In genomic region chr4:91630764-91631163, GRCh38 we compare ENCODE assay signal across 39 cellular contexts.
"Had no signal": no experiment of that assay in that cellular context is flagged by ENCODE, and none has a peak within 500 bp of the region (broad histone marks: within the 10 kb centered on the region; RNA-seq: fewer than 3 reads in every experiment).

No MANE protein-coding gene starts in this region.

- H3K36me3 ChIP-seq: adrenal gland, ascending aorta, brain microvascular endothelial cell, breast epithelium, cardiac muscle cell had no signal

- H3K4me3 Mint-ChIP-seq: activated naive CD4-positive, alpha-beta T cell treated with anti-CD3 and anti-CD28 coated beads for 36 hours; activated naive CD4-positive, alpha-beta T cell treated with anti-CD3 and anti-CD28 coated beads, Interleukin-2, amount 10 ng/mL, durations not matched to agents 7 days and 5 days; activated naive CD4-positive, alpha-beta T cell treated with anti-CD3 and anti-CD28 coated beads, Interleukin-2, amount 50 U/mL, for 24 hours; activated naive CD8-positive, alpha-beta T cell; activated naive CD8-positive, alpha-beta T cell treated with anti-CD3 and anti-CD28 coated beads for 36 hours; activated naive CD8-positive, alpha-beta T cell treated with anti-CD3 and anti-CD28 coated beads, Interleukin-2, amount 10 ng/mL, durations not matched to agents 7 days and 5 days; activated naive CD8-positive, alpha-beta T cell treated with anti-CD3 and anti-CD28 coated beads, Interleukin-2, amount 50 U/mL, for 24 hours; activated T-cell treated with anti-CD3 and anti-CD28 coated beads, Interleukin-2, amount 50 U/mL, for 24 hours; activated T-cell treated with anti-CD3 and anti-CD28 coated beads, Interleukin-2, amount 50 U/mL, for 4 hours; activated T-cell treated with anti-CD3 and anti-CD28 coated beads, Interleukin-2, amount 50 U/mL, for 72 hours; activated T-helper 1 cell treated with anti-CD3 and anti-CD28 coated beads, Interleukin-12 subunit alpha, Interleukin-12 subunit beta, Interleukin-2, Interleukin-4 antibody, amounts not matched to agents 30 ng/mL and 10 ng/mL and 1 ng/mL, durations not matched to agents 14 hours and 24 hours and 36 hours; activated T-helper 17 cell treated with anti-CD3 and anti-CD28 coated beads, Interleukin-2, amount 50 U/mL, for 72 hours; brain; central memory CD8-positive, alpha-beta T cell had no signal

- H3K27ac ChIP-seq: adrenal gland, ascending aorta, body of pancreas, brain microvascular endothelial cell, breast epithelium, cardiac muscle cell had no signal

- H3K27me3 Mint-ChIP-seq: activated naive CD4-positive, alpha-beta T cell treated with anti-CD3 and anti-CD28 coated beads, Interleukin-2, amount 10 ng/mL, durations not matched to agents 7 days and 5 days; activated naive CD4-positive, alpha-beta T cell treated with anti-CD3 and anti-CD28 coated beads, Interleukin-2, amount 50 U/mL, for 24 hours; activated naive CD8-positive, alpha-beta T cell; activated naive CD8-positive, alpha-beta T cell treated with anti-CD3 and anti-CD28 coated beads for 36 hours; activated naive CD8-positive, alpha-beta T cell treated with anti-CD3 and anti-CD28 coated beads, Interleukin-2, amount 10 ng/mL, durations not matched to agents 7 days and 5 days; activated naive CD8-positive, alpha-beta T cell treated with anti-CD3 and anti-CD28 coated beads, Interleukin-2, amount 50 U/mL, for 24 hours; activated T-cell treated with anti-CD3 and anti-CD28 coated beads, Interleukin-2, amount 50 U/mL, for 24 hours; activated T-helper 17 cell treated with anti-CD3 and anti-CD28 coated beads, Interleukin-2, amount 50 U/mL, for 72 hours; brain; central memory CD8-positive, alpha-beta T cell had no signal

- DNase-seq: activated effector memory CD4-positive, alpha-beta T cell treated with anti-CD3 and anti-CD28 coated beads, Interleukin-2, amount 50 U/mL, for 16 hours; activated effector memory CD4-positive, alpha-beta T cell treated with Interleukin-2 at 50 U/mL for 16 hours; activated gamma-delta T cell; activated gamma-delta T cell treated with Interleukin-2 at 50 U/mL for 16 hours; activated naive CD4-positive, alpha-beta T cell; activated naive CD4-positive, alpha-beta T cell treated with anti-CD3 and anti-CD28 coated beads for 36 hours; activated naive CD4-positive, alpha-beta T cell treated with anti-CD3 and anti-CD28 coated beads, Interleukin-2, amount 10 ng/mL, durations not matched to agents 7 days and 5 days; activated naive CD4-positive, alpha-beta T cell treated with anti-CD3 and anti-CD28 coated beads, Interleukin-2, amount 50 U/mL, for 16 hours; activated naive CD4-positive, alpha-beta T cell treated with Interleukin-2 at 50 U/mL for 16 hours; activated naive CD8-positive, alpha-beta T cell treated with anti-CD3 and anti-CD28 coated beads for 36 hours; activated naive CD8-positive, alpha-beta T cell treated with anti-CD3 and anti-CD28 coated beads, Interleukin-2, amount 10 ng/mL, durations not matched to agents 7 days and 5 days; activated naive CD8-positive, alpha-beta T cell treated with anti-CD3 and anti-CD28 coated beads, Interleukin-2, amount 50 U/mL, for 24 hours; activated T-cell treated with anti-CD3 and anti-CD28 coated beads, Interleukin-2, amount 50 U/mL, for 24 hours; activated T-cell treated with anti-CD3 and anti-CD28 coated beads, Interleukin-2, amount 50 U/mL, for 4 hours; activated T-cell treated with anti-CD3 and anti-CD28 coated beads, Interleukin-2, amount 50 U/mL, for 48 hours; activated T-cell treated with anti-CD3 and anti-CD28 coated beads, Interleukin-2, amount 50 U/mL, for 72 hours; adrenal gland; amniotic stem cell; amygdala; anterior cingulate cortex; aorta; body of pancreas; brain microvascular endothelial cell; caudate nucleus; central memory CD4-positive, alpha-beta T cell; cerebellar nuclear complex had no signal

- H3K4me1 ChIP-seq: adrenal gland, ascending aorta, body of pancreas, breast epithelium had no signal

- H3K36me3 Mint-ChIP-seq: activated naive CD4-positive, alpha-beta T cell treated with anti-CD3 and anti-CD28 coated beads, Interleukin-2, amount 10 ng/mL, durations not matched to agents 7 days and 5 days; activated naive CD4-positive, alpha-beta T cell treated with anti-CD3 and anti-CD28 coated beads, Interleukin-2, amount 50 U/mL, for 24 hours; activated naive CD8-positive, alpha-beta T cell; activated naive CD8-positive, alpha-beta T cell treated with anti-CD3 and anti-CD28 coated beads, Interleukin-2, amount 10 ng/mL, durations not matched to agents 7 days and 5 days; brain had no signal

- FAIRE-seq: astrocyte, bronchial epithelial cell had no signal

- H3K4me3 ChIP-seq: adrenal gland, ascending aorta, body of pancreas, breast epithelium, cardiac muscle cell had no signal

- H3K9me3 ChIP-seq: adrenal gland, ascending aorta, body of pancreas had no signal

- H3K4me1 Mint-ChIP-seq: activated naive CD4-positive, alpha-beta T cell treated with anti-CD3 and anti-CD28 coated beads, Interleukin-2, amount 10 ng/mL, durations not matched to agents 7 days and 5 days; activated naive CD4-positive, alpha-beta T cell treated with anti-CD3 and anti-CD28 coated beads, Interleukin-2, amount 50 U/mL, for 24 hours; activated naive CD8-positive, alpha-beta T cell treated with anti-CD3 and anti-CD28 coated beads for 36 hours; activated naive CD8-positive, alpha-beta T cell treated with anti-CD3 and anti-CD28 coated beads, Interleukin-2, amount 10 ng/mL, durations not matched to agents 7 days and 5 days; activated naive CD8-positive, alpha-beta T cell treated with anti-CD3 and anti-CD28 coated beads, Interleukin-2, amount 50 U/mL, for 24 hours; activated T-helper 17 cell treated with anti-CD3 and anti-CD28 coated beads, Interleukin-2, amount 50 U/mL, for 72 hours; brain; central memory CD8-positive, alpha-beta T cell had no signal

- ATAC-seq: activated naive CD4-positive, alpha-beta T cell treated with anti-CD3 and anti-CD28 coated beads, Interleukin-2, amount 50 U/mL, for 72 hours; activated naive CD8-positive, alpha-beta T cell treated with anti-CD3 and anti-CD28 coated beads, Interleukin-2, amount 50 U/mL, for 24 hours; activated T-cell treated with anti-CD3 and anti-CD28 coated beads, Interleukin-2, amount 50 U/mL, for 4 hours; activated T-cell treated with anti-CD3 and anti-CD28 coated beads, Interleukin-2, amount 50 U/mL, for 72 hours; activated T-helper 17 cell treated with anti-CD3 and anti-CD28 coated beads, Interleukin-2, amount 50 U/mL, for 72 hours; body of pancreas had no signal

- H3K27me3 ChIP-seq: adrenal gland, ascending aorta, body of pancreas, brain microvascular endothelial cell, breast epithelium had no signal

- H3K27ac Mint-ChIP-seq: activated naive CD4-positive, alpha-beta T cell treated with anti-CD3 and anti-CD28 coated beads for 36 hours; activated naive CD4-positive, alpha-beta T cell treated with anti-CD3 and anti-CD28 coated beads, Interleukin-2, amount 10 ng/mL, durations not matched to agents 7 days and 5 days; activated naive CD4-positive, alpha-beta T cell treated with anti-CD3 and anti-CD28 coated beads, Interleukin-2, amount 50 U/mL, for 24 hours; activated naive CD4-positive, alpha-beta T cell treated with anti-CD3 and anti-CD28 coated beads, Interleukin-2, amount 50 U/mL, for 72 hours; activated naive CD8-positive, alpha-beta T cell; activated naive CD8-positive, alpha-beta T cell treated with anti-CD3 and anti-CD28 coated beads for 36 hours; activated naive CD8-positive, alpha-beta T cell treated with anti-CD3 and anti-CD28 coated beads, Interleukin-2, amount 10 ng/mL, durations not matched to agents 7 days and 5 days; activated naive CD8-positive, alpha-beta T cell treated with anti-CD3 and anti-CD28 coated beads, Interleukin-2, amount 50 U/mL, for 24 hours; activated T-cell treated with anti-CD3 and anti-CD28 coated beads, Interleukin-2, amount 50 U/mL, for 24 hours; activated T-cell treated with anti-CD3 and anti-CD28 coated beads, Interleukin-2, amount 50 U/mL, for 72 hours; activated T-helper 1 cell treated with anti-CD3 and anti-CD28 coated beads, Interleukin-12 subunit alpha, Interleukin-12 subunit beta, Interleukin-2, Interleukin-4 antibody, amounts not matched to agents 30 ng/mL and 10 ng/mL and 1 ng/mL, durations not matched to agents 14 hours and 24 hours and 36 hours; activated T-helper 17 cell treated with anti-CD3 and anti-CD28 coated beads, Interleukin-2, amount 50 U/mL, for 72 hours; activated T-helper 2 cell treated with anti-CD3 and anti-CD28 coated beads, Interferon-gamma antibody, Interleukin-2, Interleukin-4, amounts not matched to agents 10 μg/mL and 5 μg/mL and 100 μg/mL, durations not matched to agents 14 hours and 24 hours and 36 hours; brain had no signal
